In genomic region chr5:87081511-87082372, GRCh38 we compare ENCODE assay signal across 8 cellular contexts.
DNase-seq lines count a peak whose midpoint lies in the region; ATAC-seq and TF ChIP-seq lines count a peak whose summit lies in the region.

No MANE protein-coding gene starts in this region.

- H3K4me1 Mint-ChIP-seq in CD14-positive monocyte = peaks cover 30% of the 10 kb centered on the region
- H3K4me1 Mint-ChIP-seq in T-helper 1 cell treated with Interleukin-12 subunit alpha and Interleukin-12 subunit beta and Interleukin-4 antibody, amounts not matched to agents 30 μg/mL and 1 μg/mL, for 36 hours (ENCODE audit: low read depth) = peaks cover 39% of the 10 kb centered on the region

- H3K27ac Mint-ChIP-seq in CD14-positive monocyte = peak overlapping the region; percentile 66 to 94 (median 83)
- H3K27ac Mint-ChIP-seq in T-helper 1 cell treated with Interleukin-12 subunit alpha and Interleukin-12 subunit beta and Interleukin-4 antibody, amounts not matched to agents 30 μg/mL and 1 μg/mL, for 36 hours = peak overlapping the region; percentile 87

- TF ChIP-seq CTCF in CD14-positive monocyte (IDR thresholded peaks at IDR 0.05) (no peak), left lung (IDR thresholded peaks at IDR 0.05) (no peak)

- H3K4me3 Mint-ChIP-seq in CD14-positive monocyte = peak overlapping the region; percentile 68 to 91
- H3K4me3 Mint-ChIP-seq in T-helper 1 cell treated with Interleukin-12 subunit alpha and Interleukin-12 subunit beta and Interleukin-4 antibody, amounts not matched to agents 30 μg/mL and 1 μg/mL, for 36 hours = peak overlapping the region; percentile 71

- H3K4me1 ChIP-seq in left lung = peaks cover 0 to 10% of the 10 kb centered on the region in 2 donors

- ATAC-seq in GM19043 (IDR thresholded peaks at IDR 0.05; ENCODE audit: low read depth, unreplicated experiment) (peak; percentile 93), HG03097 (IDR thresholded peaks at IDR 0.05; ENCODE audit: low FRiP score, unreplicated experiment) (peak; percentile 84), left lung (peak; percentile 41)

- H3K36me3 Mint-ChIP-seq in CD14-positive monocyte = peaks cover 0 to 2% of the 10 kb centered on the region in 2 donors
- H3K36me3 Mint-ChIP-seq in T-helper 1 cell treated with Interleukin-12 subunit alpha and Interleukin-12 subunit beta and Interleukin-4 antibody, amounts not matched to agents 30 μg/mL and 1 μg/mL, for 36 hours (ENCODE audit: low read depth) = peaks cover 18% of the 10 kb centered on the region

- H3K9me3 ChIP-seq in left lung = peaks cover 0 to 3% of the 10 kb centered on the region in 2 donors

- H3K36me3 ChIP-seq in left lung = no peaks in the 10 kb centered on the region

- no peaks in the 10 kb centered on the region for H3K27me3 ChIP-seq in left lung

- H3K9me3 Mint-ChIP-seq in CD14-positive monocyte = peaks cover 8 to 18% (median 12%) of the 10 kb centered on the region in 7 donors
- peaks cover 15% of the 10 kb centered on the region for H3K9me3 Mint-ChIP-seq in T-helper 1 cell treated with Interleukin-12 subunit alpha and Interleukin-12 subunit beta and Interleukin-4 antibody, amounts not matched to agents 30 μg/mL and 1 μg/mL, for 36 hours

- DNase-seq in CD14-positive monocyte (ENCODE audit: low spot score) (no peak), left lung (no peak), COLO829 (ENCODE audit: low spot score) (no peak), NCI-H345 treated with DMSO at 0.1 percent for 48 hours (lab: John Stamatoyannopoulos, UW; ENCODE audit: unreplicated experiment) (no peak), NCI-H1092 treated with DMSO at 0.1 percent for 48 hours (lab: John Stamatoyannopoulos, UW) (no peak)

- peak overlapping the region in 1 of 2 donors; percentile 1 for H3K27ac ChIP-seq in left lung

- H3K4me3 ChIP-seq in left lung = no peak overlapping the region

- no peaks in the 10 kb centered on the region for H3K27me3 Mint-ChIP-seq in CD14-positive monocyte (ENCODE audit: low read depth in 3 of 3)
- H3K27me3 Mint-ChIP-seq in T-helper 1 cell treated with Interleukin-12 subunit alpha and Interleukin-12 subunit beta and Interleukin-4 antibody, amounts not matched to agents 30 μg/mL and 1 μg/mL, for 36 hours (ENCODE audit: low read depth) = no peaks in the 10 kb centered on the region

- intact Hi-C loops in CD14-positive monocyte (cut with micrococcal nuclease) (no loop called here), left lung (cut with DNase I) (no loop called here)

Comparison
In these comparisons a context has a peak if more than half of its experiments do, and no peak if none do; other contexts are left out.
1. ATAC-seq: peak in every context shown above with its lines; median percentile 93 in GM19043; 84 in HG03097; 41 in left lung.